Comparison of ENCODE assay signal across 19 cellular contexts in genomic region chr1:63602629-63603028, GRCh38.
"Had no signal": no experiment of that assay in that cellular context is flagged by ENCODE, and none has a peak within 500 bp of the region (broad histone marks: within the 10 kb centered on the region; RNA-seq: fewer than 3 reads in every experiment).

No MANE protein-coding gene starts in this region.

- DNase-seq: colonic mucosa; heart right ventricle; hypothalamus; left ventricle myocardium inferior; mesenchymal stem cell; naive B cell; nephron progenitor cell; sigmoid colon; small intestine; stimulated activated CD4-positive, alpha-beta T cell treated with anti-CD3 and anti-CD28 coated beads, Interleukin-4, amount 100 ng/mL, for 1 hour; stimulated activated CD8-positive, alpha-beta memory T cell treated with anti-CD3 and anti-CD28 coated beads, Interleukin-4, amount 100 ng/mL, for 48 hours; tibial artery; upper lobe of left lung; uterus had no signal

- H3K4me3 Mint-ChIP-seq: naive B cell; nephron progenitor cell; stimulated activated effector memory CD8-positive, alpha-beta T cell treated with anti-CD3 and anti-CD28 coated beads, Interleukin-12 subunit alpha, Interleukin-12 subunit beta, amount 100 ng/mL, for 72 hours; stimulated activated naive CD8-positive, alpha-beta T cell treated with anti-CD3 and anti-CD28 coated beads, Interleukin-15, Interleukin-2, amounts not matched to agents 100 ng/mL and 50 ng/mL, for 24 hours had no signal

- H3K27me3 ChIP-seq: colonic mucosa, heart right ventricle, sigmoid colon, tibial artery, upper lobe of left lung, uterus had no signal

- ATAC-seq: heart right ventricle; stimulated activated effector memory CD8-positive, alpha-beta T cell treated with anti-CD3 and anti-CD28 coated beads, Interleukin-12 subunit alpha, Interleukin-12 subunit beta, amount 100 ng/mL, for 72 hours had no signal

- H3K79me2 ChIP-seq: parathyroid adenoma had no signal

- H3K4me1 ChIP-seq: colonic mucosa, parathyroid adenoma, prostate gland, sigmoid colon, tibial artery, uterus had no signal

- H3K27ac Mint-ChIP-seq: naive B cell; nephron progenitor cell; stimulated activated effector memory CD8-positive, alpha-beta T cell treated with anti-CD3 and anti-CD28 coated beads, Interleukin-12 subunit alpha, Interleukin-12 subunit beta, amount 100 ng/mL, for 72 hours; stimulated activated naive CD8-positive, alpha-beta T cell treated with anti-CD3 and anti-CD28 coated beads, Interleukin-15, Interleukin-2, amounts not matched to agents 100 ng/mL and 50 ng/mL, for 24 hours had no signal

- H3K36me3 ChIP-seq: colonic mucosa, left ventricle myocardium inferior, prostate gland, sigmoid colon, tibial artery, upper lobe of left lung, uterus had no signal

- H3K27me3 Mint-ChIP-seq: naive B cell; stimulated activated naive CD8-positive, alpha-beta T cell treated with anti-CD3 and anti-CD28 coated beads, Interleukin-15, Interleukin-2, amounts not matched to agents 100 ng/mL and 50 ng/mL, for 24 hours had no signal

- H3K9me3 ChIP-seq: colonic mucosa, heart right ventricle, left ventricle myocardium inferior, prostate gland, sigmoid colon, tibial artery, upper lobe of left lung, uterus had no signal

- H3K4me3 ChIP-seq: colonic mucosa, heart right ventricle, left ventricle myocardium inferior, lung, prostate gland, sigmoid colon, tibial artery, upper lobe of left lung, uterus had no signal

- H3K27ac ChIP-seq: colonic mucosa, heart right ventricle, left ventricle myocardium inferior, parathyroid adenoma, prostate gland, sigmoid colon, tibial artery, upper lobe of left lung, uterus had no signal

- H3K9ac ChIP-seq: parathyroid adenoma had no signal

- H3K9me3 Mint-ChIP-seq: naive B cell; stimulated activated effector memory CD8-positive, alpha-beta T cell treated with anti-CD3 and anti-CD28 coated beads, Interleukin-12 subunit alpha, Interleukin-12 subunit beta, amount 100 ng/mL, for 72 hours; stimulated activated naive CD8-positive, alpha-beta T cell treated with anti-CD3 and anti-CD28 coated beads, Interleukin-15, Interleukin-2, amounts not matched to agents 100 ng/mL and 50 ng/mL, for 24 hours had no signal
